Comparison of ENCODE assay signal across 28 cellular contexts in the genomic region with DNA sequence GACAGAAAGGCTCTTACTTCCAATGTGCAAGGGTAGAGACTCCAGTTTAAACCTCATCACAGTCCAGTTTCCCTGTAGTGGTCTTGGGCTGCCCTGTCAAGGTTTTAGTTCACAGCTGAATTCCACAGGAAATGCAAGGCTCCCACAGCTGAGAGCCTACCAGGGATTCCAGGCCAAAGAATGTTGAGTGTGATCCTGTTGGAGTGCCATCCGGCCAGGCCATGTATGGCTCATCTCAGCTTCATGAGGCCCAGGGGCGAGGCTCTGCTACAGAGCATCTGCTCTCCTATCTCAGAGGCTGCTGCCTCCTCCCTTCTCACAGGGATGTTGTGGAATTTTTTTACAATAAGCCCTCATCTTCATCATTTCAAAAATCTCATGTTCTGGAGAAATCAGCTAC.
"Had no signal": no experiment of that assay in that cellular context is flagged by ENCODE, and none has a peak within 500 bp of the region (broad histone marks: within the 10 kb centered on the region; RNA-seq: fewer than 3 reads in every experiment).

No MANE protein-coding gene starts in this region.

- H3K4me1 ChIP-seq: esophagus muscularis mucosa, foreskin keratinocyte, gastrocnemius medialis, heart left ventricle had no signal

- H3K4me3 Mint-ChIP-seq: activated CD8-positive, alpha-beta T cell treated with anti-CD3 and anti-CD28 coated beads for 36 hours; activated naive CD8-positive, alpha-beta T cell; activated T-cell treated with anti-CD3 and anti-CD28 coated beads, Interleukin-2, amount 50 U/mL, for 4 hours; activated T-helper 17 cell treated with anti-CD3 and anti-CD28 coated beads, Interleukin-2, amount 50 U/mL, for 72 hours; central memory CD8-positive, alpha-beta T cell; dendritic cell treated with granulocyte-macrophage colony-stimulating factor and Interleukin-4, amounts not matched to agents 40 ng/mL and 50 ng/mL, for 4 days; WTC11 had no signal

- H3K9me3 ChIP-seq: esophagus muscularis mucosa, gastrocnemius medialis, heart left ventricle had no signal

- H3K36me3 Mint-ChIP-seq: activated naive CD8-positive, alpha-beta T cell; WTC11 had no signal

- H3K27ac ChIP-seq: brain microvascular endothelial cell, coronary artery, dorsolateral prefrontal cortex, esophagus muscularis mucosa, foreskin keratinocyte, gastrocnemius medialis, heart left ventricle had no signal

- H3K4me3 ChIP-seq: coronary artery, dorsolateral prefrontal cortex, esophagus muscularis mucosa, gastrocnemius medialis, heart left ventricle had no signal

- H3K27me3 ChIP-seq: brain microvascular endothelial cell, dorsolateral prefrontal cortex, foreskin keratinocyte, gastrocnemius medialis, heart left ventricle had no signal

- H3K27ac Mint-ChIP-seq: activated CD8-positive, alpha-beta T cell treated with anti-CD3 and anti-CD28 coated beads for 36 hours; activated naive CD8-positive, alpha-beta T cell; activated T-helper 17 cell treated with anti-CD3 and anti-CD28 coated beads, Interleukin-2, amount 50 U/mL, for 72 hours; dendritic cell treated with granulocyte-macrophage colony-stimulating factor and Interleukin-4, amounts not matched to agents 40 ng/mL and 50 ng/mL, for 4 days; WTC11 had no signal

- DNase-seq: activated CD4-positive, alpha-beta T cell treated with anti-CD3 and anti-CD28 coated beads for 48 hours; activated CD4-positive, alpha-beta T cell treated with anti-CD3 and anti-CD28 coated beads, Interleukin-2, amount 50 U/mL, for 1 hour; activated CD4-positive, alpha-beta T cell treated with anti-CD3 and anti-CD28 coated beads, Interleukin-2, amount 50 U/mL, for 48 hours; activated CD8-positive, alpha-beta memory T cell treated with anti-CD3 and anti-CD28 coated beads for 24 hours; activated CD8-positive, alpha-beta T cell treated with anti-CD3 and anti-CD28 coated beads for 36 hours; activated effector memory CD4-positive, alpha-beta T cell treated with Interleukin-2 at 50 U/mL for 16 hours; activated gamma-delta T cell treated with Interleukin-2 at 50 U/mL for 16 hours; activated naive CD4-positive, alpha-beta T cell treated with anti-CD3 and anti-CD28 coated beads, Interleukin-2, amount 50 U/mL, for 16 hours; activated naive CD4-positive, alpha-beta T cell treated with Interleukin-2 at 50 U/mL for 16 hours; activated T-cell treated with anti-CD3 and anti-CD28 coated beads, Interleukin-2, amount 50 U/mL, for 4 hours; amniotic stem cell; anterior cingulate cortex; brain microvascular endothelial cell; dorsolateral prefrontal cortex; effector memory CD4-positive, alpha-beta T cell; erythroblast; foreskin keratinocyte; gastrocnemius medialis; glutamatergic neuron; heart left ventricle; T-helper 2 cell had no signal

- ATAC-seq: activated CD8-positive, alpha-beta T cell treated with anti-CD3 and anti-CD28 coated beads for 36 hours; activated T-cell treated with anti-CD3 and anti-CD28 coated beads, Interleukin-2, amount 50 U/mL, for 4 hours; activated T-helper 17 cell treated with anti-CD3 and anti-CD28 coated beads, Interleukin-2, amount 50 U/mL, for 72 hours; foreskin keratinocyte; gastrocnemius medialis; heart left ventricle; WTC11 had no signal

- H3K36me3 ChIP-seq: brain microvascular endothelial cell, esophagus muscularis mucosa, gastrocnemius medialis, heart left ventricle had no signal

- H3K4me1 Mint-ChIP-seq: activated T-helper 17 cell treated with anti-CD3 and anti-CD28 coated beads, Interleukin-2, amount 50 U/mL, for 72 hours; central memory CD8-positive, alpha-beta T cell had no signal

- H3K9me3 Mint-ChIP-seq: activated CD8-positive, alpha-beta T cell treated with anti-CD3 and anti-CD28 coated beads for 36 hours; activated T-cell treated with anti-CD3 and anti-CD28 coated beads, Interleukin-2, amount 50 U/mL, for 4 hours; activated T-helper 17 cell treated with anti-CD3 and anti-CD28 coated beads, Interleukin-2, amount 50 U/mL, for 72 hours; central memory CD8-positive, alpha-beta T cell; dendritic cell treated with granulocyte-macrophage colony-stimulating factor and Interleukin-4, amounts not matched to agents 40 ng/mL and 50 ng/mL, for 4 days had no signal

- H3K27me3 Mint-ChIP-seq: central memory CD8-positive, alpha-beta T cell; dendritic cell treated with granulocyte-macrophage colony-stimulating factor and Interleukin-4, amounts not matched to agents 40 ng/mL and 50 ng/mL, for 4 days had no signal
